In genomic region chr12:121711237-121711924, GRCh38 we compare ENCODE assay signal across 8 cellular contexts. TPM values are rescaled to one million over a fixed set of nuclear protein-coding genes. Genes with fewer than 3 reads are reported as not detected.
A peak's percentile ranks its signal among the peaks of the same experiment; 100 is the strongest.
DNase-seq lines count a peak whose midpoint lies in the region; ATAC-seq and TF ChIP-seq lines count a peak whose summit lies in the region.
"Not testable (repeated sequence)": the region's sequence is repeated elsewhere in the genome, so short reads cannot be mapped to it uniquely, and the experiment has no call there.

No MANE protein-coding gene starts in this region.

- not testable (repeated sequence) for TF ChIP-seq CTCF in HEK293 (tag by site-specific recombination; IDR thresholded peaks at IDR 0.05); PC-9 (conservative IDR thresholded peaks at IDR 0.05); dorsolateral prefrontal cortex (IDR thresholded peaks at IDR 0.05 in 54 of 56, conservative IDR thresholded peaks at IDR 0.05 in 2 of 56; ENCODE audit: low read depth in 1 of 56, partially characterized antibody in 56 of 56); natural killer cell (IDR thresholded peaks at IDR 0.05)

- H3K36me3 ChIP-seq in ACC112 (ENCODE audit: insufficient read depth, low read length); HEK293 (ENCODE audit: control insufficient read depth in 2 of 2, insufficient read depth in 1 of 2, low read length in 2 of 2); PC-9 (ENCODE audit: low read depth): not testable (repeated sequence)

- H3K4me1 ChIP-seq in ACC112 (ENCODE audit: control insufficient read depth, insufficient read depth, low read length, unreplicated experiment) (peaks cover 26% of the 10 kb centered on the region), PC-9 (replicated peaks; ENCODE audit: insufficient read depth) (peaks cover 25% of the 10 kb centered on the region)
- not testable (repeated sequence) for H3K4me1 ChIP-seq in HEK293 (ENCODE audit: control insufficient read depth, insufficient read depth, low read length)

- not testable (repeated sequence) for H3K9me3 Mint-ChIP-seq in activated T-helper 1 cell treated with anti-CD3 and anti-CD28 coated beads, Interleukin-12 subunit alpha, Interleukin-12 subunit beta, Interleukin-2, Interleukin-4 antibody, amounts not matched to agents 30 ng/mL and 10 ng/mL and 1 ng/mL, durations not matched to agents 14 hours and 24 hours and 36 hours; natural killer cell; stimulated activated effector memory CD8-positive, alpha-beta T cell treated with anti-CD3 and anti-CD28 coated beads, Interleukin-12 subunit alpha, Interleukin-12 subunit beta, amount 100 ng/mL, for 72 hours

- H3K27me3 ChIP-seq in ACC112 (ENCODE audit: insufficient read depth, low read length); PC-9 (ENCODE audit: insufficient read depth, low read depth); dorsolateral prefrontal cortex: not testable (repeated sequence)

- H4K20me1 ChIP-seq in PC-9 (ENCODE audit: insufficient read depth): not testable (repeated sequence)

- peak in 1 of 3 donors; percentile 25 for ATAC-seq in natural killer cell
- not testable (repeated sequence) for ATAC-seq in stimulated activated effector memory CD8-positive, alpha-beta T cell treated with anti-CD3 and anti-CD28 coated beads, Interleukin-12 subunit alpha, Interleukin-12 subunit beta, amount 100 ng/mL, for 72 hours

- H3K27ac ChIP-seq in ACC112 (ENCODE audit: low read depth, low read length): peak overlapping the region; percentile 42; the same call in 1 of the 2 replicates
- H3K27ac ChIP-seq in HEK293 (ENCODE audit: extremely low read depth, low read depth, low read length): not testable (repeated sequence)
- H3K27ac ChIP-seq in PC-9: peak overlapping the region; percentile 40; the same call in 1 of the 2 replicates
- H3K27ac ChIP-seq in dorsolateral prefrontal cortex: peak overlapping the region in 16 of 59 donors; percentile 21 to 88 (median 78)

- H3F3A ChIP-seq in PC-9 (ENCODE audit: insufficient read depth, low read depth): peaks cover 30% of the 10 kb centered on the region

- DNase-seq in PC-9: peak; percentile 19 to 54
- peak; percentile 6 for DNase-seq in activated T-helper 1 cell treated with anti-CD3 and anti-CD28 coated beads, Interleukin-12 subunit alpha, Interleukin-12 subunit beta, Interleukin-2, Interleukin-4 antibody, amounts not matched to agents 30 ng/mL and 10 ng/mL and 1 ng/mL, durations not matched to agents 14 hours and 24 hours and 36 hours (ENCODE audit: low spot score)
- not testable (repeated sequence) for DNase-seq in dorsolateral prefrontal cortex; natural killer cell; stimulated activated effector memory CD8-positive, alpha-beta T cell treated with anti-CD3 and anti-CD28 coated beads, Interleukin-12 subunit alpha, Interleukin-12 subunit beta, amount 100 ng/mL, for 72 hours (ENCODE audit: low spot score in 2 of 2)

- H3K4me2 ChIP-seq in PC-9: peak overlapping the region; percentile 95

- H3K27ac Mint-ChIP-seq in activated T-helper 1 cell treated with anti-CD3 and anti-CD28 coated beads, Interleukin-12 subunit alpha, Interleukin-12 subunit beta, Interleukin-2, Interleukin-4 antibody, amounts not matched to agents 30 ng/mL and 10 ng/mL and 1 ng/mL, durations not matched to agents 14 hours and 24 hours and 36 hours: peak overlapping the region; percentile 91
- H3K27ac Mint-ChIP-seq in natural killer cell: peak overlapping the region; percentile 86 to 95
- H3K27ac Mint-ChIP-seq in stimulated activated effector memory CD8-positive, alpha-beta T cell treated with anti-CD3 and anti-CD28 coated beads, Interleukin-12 subunit alpha, Interleukin-12 subunit beta, amount 100 ng/mL, for 72 hours: peak overlapping the region; percentile 92

- H3K4me3 Mint-ChIP-seq in activated T-helper 1 cell treated with anti-CD3 and anti-CD28 coated beads, Interleukin-12 subunit alpha, Interleukin-12 subunit beta, Interleukin-2, Interleukin-4 antibody, amounts not matched to agents 30 ng/mL and 10 ng/mL and 1 ng/mL, durations not matched to agents 14 hours and 24 hours and 36 hours: peak overlapping the region; percentile 97
- H3K4me3 Mint-ChIP-seq in natural killer cell: peak overlapping the region; percentile 90
- peak overlapping the region; percentile 92 for H3K4me3 Mint-ChIP-seq in stimulated activated effector memory CD8-positive, alpha-beta T cell treated with anti-CD3 and anti-CD28 coated beads, Interleukin-12 subunit alpha, Interleukin-12 subunit beta, amount 100 ng/mL, for 72 hours

- CTCF ChIA-PET in HEK293 (lab: Yijun Ruan, JAX): interaction anchor here (0.6 to 2.1 kb wide), 9 partner anchors 10 to 159 kb away, joined by 3 to 21 read pairs (median 4); partner anchors contain the start of gene RHOF
- CTCF ChIA-PET in PC-9 (lab: Charles Lee): interaction anchor here (0.6 kb wide), 1 partner anchor 101 kb away, joined by 5 read pairs; no protein-coding TSS in a partner anchor

- H3K79me2 ChIP-seq in ACC112 (ENCODE audit: control insufficient read depth, insufficient read depth, low read length, unreplicated experiment) (peaks cover 19% of the 10 kb centered on the region), PC-9 (ENCODE audit: low read depth) (peaks cover 21% of the 10 kb centered on the region)

- intact Hi-C loops in PC-9 (cut with micrococcal nuclease; ENCODE audit: unreplicated experiment) (loop anchor here (5.0 kb wide), 2 partner anchors 61 to 81 kb away; partner anchors contain the start of gene RHOF), dorsolateral prefrontal cortex (cut with DNase I) (loop anchor here in 1 of 2 donors (5.0 kb wide), 1 partner anchor 41 kb away; no protein-coding TSS in a partner anchor), natural killer cell (cut with micrococcal nuclease) (loop anchor here (5.0 kb wide), 1 partner anchor 81 kb away; the partner anchor contains the start of gene RHOF)
- intact Hi-C loops in activated T-helper 1 cell treated with anti-CD3 and anti-CD28 coated beads, Interleukin-12 subunit alpha, Interleukin-12 subunit beta, Interleukin-2, Interleukin-4 antibody, amounts not matched to agents 30 ng/mL and 10 ng/mL and 1 ng/mL, durations not matched to agents 14 hours and 24 hours and 36 hours (cut with micrococcal nuclease): not testable (repeated sequence)

- H3K4me3 ChIP-seq in ACC112 (ENCODE audit: low read depth, low read length) (peak overlapping the region; percentile 92), PC-9 (peak overlapping the region; percentile 77; the same call in 1 of the 2 replicates), dorsolateral prefrontal cortex (peak overlapping the region in 55 of 59 donors; percentile 75 to 99 (median 96)), iPS-11a (ENCODE audit: low read depth, low read length) (peak overlapping the region; percentile 95)
- not testable (repeated sequence) for H3K4me3 ChIP-seq in HEK293 (ENCODE audit: low read depth, low read length)

- not testable (repeated sequence) for H3K27me3 Mint-ChIP-seq in activated T-helper 1 cell treated with anti-CD3 and anti-CD28 coated beads, Interleukin-12 subunit alpha, Interleukin-12 subunit beta, Interleukin-2, Interleukin-4 antibody, amounts not matched to agents 30 ng/mL and 10 ng/mL and 1 ng/mL, durations not matched to agents 14 hours and 24 hours and 36 hours (ENCODE audit: insufficient read depth); natural killer cell (ENCODE audit: low read depth in 2 of 2)

- H3K4me1 Mint-ChIP-seq in activated T-helper 1 cell treated with anti-CD3 and anti-CD28 coated beads, Interleukin-12 subunit alpha, Interleukin-12 subunit beta, Interleukin-2, Interleukin-4 antibody, amounts not matched to agents 30 ng/mL and 10 ng/mL and 1 ng/mL, durations not matched to agents 14 hours and 24 hours and 36 hours (ENCODE audit: low read depth): peaks cover 28% of the 10 kb centered on the region
- peaks cover 12 to 19% of the 10 kb centered on the region in 2 donors for H3K4me1 Mint-ChIP-seq in natural killer cell
- H3K4me1 Mint-ChIP-seq in stimulated activated effector memory CD8-positive, alpha-beta T cell treated with anti-CD3 and anti-CD28 coated beads, Interleukin-12 subunit alpha, Interleukin-12 subunit beta, amount 100 ng/mL, for 72 hours: peaks cover 31% of the 10 kb centered on the region

- H3K9me2 ChIP-seq in PC-9 (ENCODE audit: insufficient read depth): not testable (repeated sequence)

- POLR2A ChIA-PET in HEK293 (lab: Yijun Ruan, JAX): interaction anchor here (0.8 to 1.2 kb wide), 2 partner anchors 25 to 92 kb away, joined by 4 to 5 read pairs; no protein-coding TSS in a partner anchor
- POLR2A ChIA-PET in PC-9 (lab: Charles Lee; ENCODE audit: unreplicated experiment): interaction anchor here (0.6 kb wide), 1 partner anchor 25 kb away, joined by 3 read pairs; no protein-coding TSS in a partner anchor

- BruUV-seq in PC-9 (replicated peaks; lab: Mats Ljungman, UMichigan): not testable (repeated sequence)

- not testable (repeated sequence) for H2AFZ ChIP-seq in ACC112 (ENCODE audit: low read length, unreplicated experiment); PC-9

- H3K36me3 Mint-ChIP-seq in activated T-helper 1 cell treated with anti-CD3 and anti-CD28 coated beads, Interleukin-12 subunit alpha, Interleukin-12 subunit beta, Interleukin-2, Interleukin-4 antibody, amounts not matched to agents 30 ng/mL and 10 ng/mL and 1 ng/mL, durations not matched to agents 14 hours and 24 hours and 36 hours (ENCODE audit: low read depth); natural killer cell; stimulated activated effector memory CD8-positive, alpha-beta T cell treated with anti-CD3 and anti-CD28 coated beads, Interleukin-12 subunit alpha, Interleukin-12 subunit beta, amount 100 ng/mL, for 72 hours: not testable (repeated sequence)

- H3K9me3 ChIP-seq in HEK293 (ENCODE audit: control insufficient read depth, insufficient read depth, low read depth, low read length); PC-9 (ENCODE audit: insufficient read depth, low read depth): not testable (repeated sequence)

RNA-seq across cellular contexts. Expression of gene TMEM120B, which starts 1.2 kb away (rescaled TPM):
- total RNA-seq in PC-9 (2021) (10.3 and 12.4 TPM in 2 replicates), dorsolateral prefrontal cortex (10 to 100 TPM in 119 of 120 experiments, 1 to 10 TPM in 1; 10.0 to 30.1 (median 19.2) TPM), natural killer cell (1 to 10 TPM; 6.3 to 8.4 (median 7.9) TPM)
- 17.5 and 18.3 TPM in 2 replicates for total RNA-seq in activated T-helper 1 cell treated with anti-CD3 and anti-CD28 coated beads, Interleukin-12 subunit alpha, Interleukin-12 subunit beta, Interleukin-2, Interleukin-4 antibody, amounts not matched to agents 30 ng/mL and 10 ng/mL and 1 ng/mL, durations not matched to agents 14 hours and 24 hours and 36 hours

RNA-seq across cellular contexts. Expression of gene MORN3, which starts 41.9 kb away (rescaled TPM):
- total RNA-seq in PC-9 (2021) (1.8 and 2.9 TPM in 2 replicates), dorsolateral prefrontal cortex (10 to 100 TPM in 1 of 120 experiments, 1 to 10 TPM in 119; 1.5 to 11.8 (median 3.9) TPM), natural killer cell (1 to 10 TPM; 3.0 to 7.6 (median 4.4) TPM)
- total RNA-seq in activated T-helper 1 cell treated with anti-CD3 and anti-CD28 coated beads, Interleukin-12 subunit alpha, Interleukin-12 subunit beta, Interleukin-2, Interleukin-4 antibody, amounts not matched to agents 30 ng/mL and 10 ng/mL and 1 ng/mL, durations not matched to agents 14 hours and 24 hours and 36 hours: 0.41 and 0.61 TPM in 2 replicates
